Comparison of ENCODE assay signal across 8 cellular contexts in the genomic region with DNA sequence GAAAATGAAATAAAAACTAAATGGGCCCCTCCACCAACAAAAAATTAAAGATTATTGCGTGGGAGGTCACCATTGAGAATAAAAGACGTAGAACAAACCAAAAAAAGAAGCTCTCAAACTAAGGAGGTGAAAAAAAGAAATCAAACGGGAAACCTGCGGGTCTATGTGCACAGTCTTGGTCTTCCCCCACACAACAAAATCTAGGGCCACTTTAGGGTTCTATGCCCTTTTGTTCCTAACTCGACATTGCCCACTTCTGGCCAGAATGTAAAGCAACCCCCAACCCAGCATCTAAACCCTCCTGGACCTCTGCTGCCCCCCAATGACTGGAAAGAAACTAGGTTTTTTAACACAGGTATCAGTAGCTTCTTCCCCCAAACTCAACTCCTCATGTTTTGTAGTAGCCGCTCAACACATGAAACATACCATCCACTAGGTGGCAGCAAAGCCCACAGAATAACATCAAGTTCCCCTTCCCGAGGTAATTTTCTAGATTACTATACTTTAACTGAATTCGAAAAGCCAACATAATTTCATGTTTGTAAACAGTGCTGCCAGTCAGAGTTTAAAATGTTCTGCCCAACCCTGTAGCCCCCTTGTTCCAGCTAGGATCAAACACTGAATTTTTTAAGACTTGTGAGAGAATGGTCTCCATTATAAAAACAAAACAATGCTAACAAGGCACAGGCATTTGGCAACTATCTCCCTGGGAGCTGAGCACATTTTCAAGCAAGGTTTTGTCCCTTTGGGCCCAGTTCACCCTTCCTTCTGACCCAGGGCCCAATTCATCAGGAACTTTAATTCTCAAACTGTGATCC. TPM values are rescaled to one million over a fixed set of nuclear protein-coding genes. Genes with fewer than 3 reads are reported as not detected.
DNase-seq lines count a peak whose midpoint lies in the region; ATAC-seq and TF ChIP-seq lines count a peak whose summit lies in the region.

No MANE protein-coding gene starts in this region.

- intact Hi-C loops in Right ventricle myocardium inferior (cut with DNase I) (loop anchor here (1.0 to 2.0 kb wide), 2 partner anchors 82 to 283 kb away; no protein-coding TSS in a partner anchor), cardiac septum (cut with DNase I) (loop anchor here (1.0 kb wide), 1 partner anchor 83 kb away; no protein-coding TSS in a partner anchor), adrenal gland (cut with DNase I) (no loop called here)

- peaks cover 0 to 33% of the 10 kb centered on the region in 2 donors for H3K36me3 ChIP-seq in adrenal gland (replicated peaks in 1 of 2)
- H3K36me3 ChIP-seq in right atrium auricular region = peaks cover 36% of the 10 kb centered on the region

- TF ChIP-seq CTCF in adrenal gland (IDR thresholded peaks at IDR 0.05) = peak; percentile 77 to 96 (median 87)
- TF ChIP-seq CTCF in right atrium auricular region (IDR thresholded peaks at IDR 0.05) = peak; percentile 67 to 84

- 21 to 24% (median 22%) methylated on average over 8 of the region's 8 CpGs for WGBS in adrenal gland, 4 donors

- H3K27ac ChIP-seq in adrenal gland (peak overlapping the region in 4 of 5 donors; percentile 4 to 69 (median 28)), right atrium auricular region (peak overlapping the region in 1 of 2 donors; percentile 13)

- peak; percentile 72 for ATAC-seq in Right ventricle myocardium inferior
- peak; percentile 54 for ATAC-seq in HG02938 (IDR thresholded peaks at IDR 0.05; ENCODE audit: unreplicated experiment)

- H3K4me3 ChIP-seq in adrenal gland (no peak overlapping the region), right atrium auricular region (no peak overlapping the region)

- peaks cover 22 to 26% of the 10 kb centered on the region in 2 donors for H3K4me1 ChIP-seq in adrenal gland (replicated peaks in 1 of 2)
- H3K4me1 ChIP-seq in right atrium auricular region = peaks cover 0 to 12% of the 10 kb centered on the region in 2 donors

- H3K9me3 ChIP-seq in adrenal gland (replicated peaks in 1 of 3) = no peaks in the 10 kb centered on the region
- H3K9me3 ChIP-seq in right atrium auricular region = no peaks in the 10 kb centered on the region

- no peak for DNase-seq in Right ventricle myocardium inferior (ENCODE audit: missing footprints)
- DNase-seq in cardiac septum (ENCODE audit: low spot score) = no peak
- peak; percentile 71 for DNase-seq in NCI-H146 (lab: John Stamatoyannopoulos, UW)
- DNase-seq in SW 1271 (lab: John Stamatoyannopoulos, UW) = peak; percentile 62 to 82
- peak; percentile 68 to 94 (median 82) for DNase-seq in adrenal gland
- peak; percentile 83 for DNase-seq in right atrium auricular region (ENCODE audit: low spot score)
- peak; percentile 68 for DNase-seq in retina

- TF ChIP-seq POLR2A in adrenal gland (IDR thresholded peaks at IDR 0.05) = no peak

- H3K27me3 ChIP-seq in adrenal gland = no peaks in the 10 kb centered on the region
- no peaks in the 10 kb centered on the region for H3K27me3 ChIP-seq in right atrium auricular region

RNA-seq across cellular contexts. Expression of a gene that starts 18.7 kb away (rescaled TPM):
- 143 TPM for total RNA-seq in Right ventricle myocardium inferior
- total RNA-seq in cardiac septum = 134 TPM
- 100 to 1,000 TPM; 203 to 382 (median 291) TPM for total RNA-seq in adrenal gland
- polyA plus RNA-seq in adrenal gland = 100 to 1,000 TPM in 2 of 3 donors, 10 to 100 TPM in 1; 91.8 to 537 (median 190) TPM
- total RNA-seq in right atrium auricular region = 100 to 1,000 TPM; 250 to 251 TPM

RNA-seq across cellular contexts. Expression of a gene that starts 27.8 kb away (rescaled TPM):
- 22.0 TPM for total RNA-seq in Right ventricle myocardium inferior
- total RNA-seq in cardiac septum = 18.6 TPM
- total RNA-seq in adrenal gland = 10 to 100 TPM; 21.4 to 93.4 (median 48.8) TPM
- polyA plus RNA-seq in adrenal gland = 10 to 100 TPM; 23.3 to 44.5 (median 41.8) TPM
- 10 to 100 TPM; 20.9 to 25.4 TPM for total RNA-seq in right atrium auricular region

Comparison
In these comparisons a context has a peak if more than half of its experiments do, and no peak if none do; other contexts are left out.
1. DNase-seq: peak in NCI-H146 (single experiment), SW 1271 (2 of 2), adrenal gland (7 of 7), right atrium auricular region (single experiment) and retina (single experiment); none in Right ventricle myocardium inferior (single experiment) and cardiac septum (single experiment).
2. intact Hi-C loops: an anchor here in Right ventricle myocardium inferior (1.0 to 2.0 kb wide) and cardiac septum (1.0 kb wide); none called in adrenal gland.